ENCODE assay signal across 22 cellular contexts in the genomic region with DNA sequence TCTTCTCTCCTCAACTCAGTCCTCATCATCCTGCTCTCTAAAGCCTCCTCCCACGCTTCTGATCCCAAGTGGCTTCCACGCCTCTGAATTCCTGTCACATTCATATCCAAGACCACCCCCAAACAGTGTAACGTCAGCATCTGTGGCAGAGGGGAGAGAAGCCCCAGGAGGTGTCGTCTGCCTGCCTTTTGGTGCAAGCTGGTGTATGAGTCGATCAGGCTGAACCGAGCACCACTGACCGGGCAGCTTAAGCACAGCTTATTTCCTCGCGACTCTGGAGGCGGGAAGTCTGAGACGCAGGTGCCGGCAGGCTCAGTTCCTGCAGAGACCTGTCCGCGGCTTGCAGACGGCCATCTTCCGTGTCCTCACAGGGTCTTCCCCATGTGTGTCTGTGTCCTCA.
DNase-seq lines count a peak whose midpoint lies in the region; ATAC-seq and TF ChIP-seq lines count a peak whose summit lies in the region.
"Had no signal": no experiment of that assay in that cellular context is flagged by ENCODE, and none has a peak within 500 bp of the region (broad histone marks: within the 10 kb centered on the region; RNA-seq: fewer than 3 reads in every experiment).

No MANE protein-coding gene starts in this region.

- H3K4me3 Mint-ChIP-seq in T-helper 17 cell (no peak overlapping the region), glutamatergic neuron (ENCODE audit: unreplicated experiment) (peak overlapping the region; percentile 67)
- H3K4me3 Mint-ChIP-seq: activated CD4-positive, alpha-beta T cell treated with anti-CD3 and anti-CD28 coated beads, Interleukin-2, amount 10 ng/mL, durations not matched to agents 24 days and 14 days; activated naive CD8-positive, alpha-beta T cell treated with anti-CD3 and anti-CD28 coated beads, Interleukin-2, amount 10 ng/mL, durations not matched to agents 7 days and 5 days; activated T-helper 17 cell treated with anti-CD3 and anti-CD28 coated beads, Interleukin-2, amount 50 U/mL, for 72 hours; effector memory CD8-positive, alpha-beta T cell; stimulated activated effector memory CD8-positive, alpha-beta T cell treated with anti-CD3 and anti-CD28 coated beads, Interleukin-12 subunit alpha, Interleukin-12 subunit beta, amount 100 ng/mL, for 72 hours had no signal

- no peak for TF ChIP-seq POLR2A in prostate gland (IDR thresholded peaks at IDR 0.05)

- H3K36me3 Mint-ChIP-seq in T-helper 17 cell (ENCODE audit: low read depth) (no peaks in the 10 kb centered on the region), glutamatergic neuron (ENCODE audit: unreplicated experiment) (no peaks in the 10 kb centered on the region)
- H3K36me3 Mint-ChIP-seq: activated naive CD8-positive, alpha-beta T cell treated with anti-CD3 and anti-CD28 coated beads, Interleukin-2, amount 10 ng/mL, durations not matched to agents 7 days and 5 days; naive B cell; stimulated activated effector memory CD8-positive, alpha-beta T cell treated with anti-CD3 and anti-CD28 coated beads, Interleukin-12 subunit alpha, Interleukin-12 subunit beta, amount 100 ng/mL, for 72 hours had no signal

- H3K36me3 ChIP-seq in prostate gland: no peaks in the 10 kb centered on the region
- H3K36me3 ChIP-seq: pancreas had no signal

- H3K27me3 Mint-ChIP-seq in T-helper 17 cell (peaks cover 26% of the 10 kb centered on the region), glutamatergic neuron (ENCODE audit: unreplicated experiment) (peaks cover 9% of the 10 kb centered on the region)
- H3K27me3 Mint-ChIP-seq: activated naive CD8-positive, alpha-beta T cell treated with anti-CD3 and anti-CD28 coated beads, Interleukin-2, amount 10 ng/mL, durations not matched to agents 7 days and 5 days; activated T-helper 17 cell treated with anti-CD3 and anti-CD28 coated beads, Interleukin-2, amount 50 U/mL, for 72 hours had no signal

- H3K27me3 ChIP-seq in prostate gland (replicated peaks; ENCODE audit: insufficient read depth): no peaks in the 10 kb centered on the region
- H3K27me3 ChIP-seq: pancreas had no signal

- H3K4me3 ChIP-seq in prostate gland: no peak overlapping the region
- H3K4me3 ChIP-seq: A549, pancreas had no signal

- H3K9me3 ChIP-seq in T-helper 17 cell (ENCODE audit: control insufficient read depth, low read length, poor library complexity, severe bottlenecking) (no peaks in the 10 kb centered on the region), prostate gland (no peaks in the 10 kb centered on the region)
- H3K9me3 ChIP-seq: A549, pancreas had no signal

- 50% methylated on average over 16 of the region's 16 CpGs for WGBS in prostate gland

- peaks cover 10% of the 10 kb centered on the region for H3K9me3 Mint-ChIP-seq in glutamatergic neuron (ENCODE audit: unreplicated experiment)
- H3K9me3 Mint-ChIP-seq: activated CD4-positive, alpha-beta T cell treated with anti-CD3 and anti-CD28 coated beads, Interleukin-2, amount 10 ng/mL, durations not matched to agents 24 days and 14 days; activated T-helper 17 cell treated with anti-CD3 and anti-CD28 coated beads, Interleukin-2, amount 50 U/mL, for 72 hours; effector memory CD8-positive, alpha-beta T cell; naive B cell; stimulated activated effector memory CD8-positive, alpha-beta T cell treated with anti-CD3 and anti-CD28 coated beads, Interleukin-12 subunit alpha, Interleukin-12 subunit beta, amount 100 ng/mL, for 72 hours had no signal

- H3K27ac ChIP-seq in prostate gland: no peak overlapping the region
- H3K27ac ChIP-seq: A549, C4-2B had no signal

- intact Hi-C loops in prostate gland (cut with DNase I): no loop called here

- H3K4me1 Mint-ChIP-seq in T-helper 17 cell (peaks cover 7% of the 10 kb centered on the region), glutamatergic neuron (ENCODE audit: low read depth, unreplicated experiment) (peaks cover 5% of the 10 kb centered on the region)
- H3K4me1 Mint-ChIP-seq: activated CD4-positive, alpha-beta T cell treated with anti-CD3 and anti-CD28 coated beads, Interleukin-2, amount 10 ng/mL, durations not matched to agents 24 days and 14 days; activated T-helper 17 cell treated with anti-CD3 and anti-CD28 coated beads, Interleukin-2, amount 50 U/mL, for 72 hours had no signal

- DNase-seq in NCI-H82 (lab: John Stamatoyannopoulos, UW) (peak; percentile 85), NCI-H82 treated with DMSO at 0.1 percent for 48 hours (lab: John Stamatoyannopoulos, UW; ENCODE audit: unreplicated experiment) (no peak), T-helper 17 cell (no peak), glutamatergic neuron (peak; percentile 66), prostate gland (ENCODE audit: low spot score) (peak; percentile 22), NCI-H1694 (lab: John Stamatoyannopoulos, UW) (no peak), NOMO-1 treated with DMSO at 0.1 percent for 48 hours (lab: John Stamatoyannopoulos, UW; ENCODE audit: unreplicated experiment) (no peak)
- DNase-seq: activated CD4-positive, alpha-beta T cell treated with anti-CD3 and anti-CD28 coated beads, Interleukin-2, amount 10 ng/mL, durations not matched to agents 24 days and 14 days; activated naive CD8-positive, alpha-beta T cell treated with anti-CD3 and anti-CD28 coated beads, Interleukin-2, amount 10 ng/mL, durations not matched to agents 7 days and 5 days; effector memory CD8-positive, alpha-beta T cell; Kasumi-1; naive B cell; NCI-H1092; NCI-H510A; pancreas; SHP77 treated with DMSO at 0.1 percent for 48 hours; T-helper 1 cell had no signal

- ATAC-seq in T-helper 17 cell: no peak
- no peak for ATAC-seq in GM19397 (IDR thresholded peaks at IDR 0.05; ENCODE audit: unreplicated experiment)
- ATAC-seq: A549; activated T-helper 17 cell treated with anti-CD3 and anti-CD28 coated beads, Interleukin-2, amount 50 U/mL, for 72 hours; effector memory CD8-positive, alpha-beta T cell; pancreas; stimulated activated effector memory CD8-positive, alpha-beta T cell treated with anti-CD3 and anti-CD28 coated beads, Interleukin-12 subunit alpha, Interleukin-12 subunit beta, amount 100 ng/mL, for 72 hours had no signal

- H3K27ac Mint-ChIP-seq in T-helper 17 cell (peak overlapping the region; percentile 85), glutamatergic neuron (ENCODE audit: unreplicated experiment) (peak overlapping the region; percentile 88)
- H3K27ac Mint-ChIP-seq: activated CD4-positive, alpha-beta T cell treated with anti-CD3 and anti-CD28 coated beads, Interleukin-2, amount 10 ng/mL, durations not matched to agents 24 days and 14 days; activated naive CD8-positive, alpha-beta T cell treated with anti-CD3 and anti-CD28 coated beads, Interleukin-2, amount 10 ng/mL, durations not matched to agents 7 days and 5 days; activated T-helper 17 cell treated with anti-CD3 and anti-CD28 coated beads, Interleukin-2, amount 50 U/mL, for 72 hours; effector memory CD8-positive, alpha-beta T cell; stimulated activated effector memory CD8-positive, alpha-beta T cell treated with anti-CD3 and anti-CD28 coated beads, Interleukin-12 subunit alpha, Interleukin-12 subunit beta, amount 100 ng/mL, for 72 hours had no signal

- no peaks in the 10 kb centered on the region for H3K4me1 ChIP-seq in prostate gland (replicated peaks)
- H3K4me1 ChIP-seq: A549 had no signal

- no peak for TF ChIP-seq CTCF in glutamatergic neuron (IDR thresholded peaks at IDR 0.05; ENCODE audit: partially characterized antibody, unreplicated experiment)
- no peak for TF ChIP-seq CTCF in prostate gland (IDR thresholded peaks at IDR 0.05)

Comparison
In these comparisons a context has a peak if more than half of its experiments do, and no peak if none do; other contexts are left out.
1. DNase-seq: peak in NCI-H82 (single experiment), glutamatergic neuron (single experiment) and prostate gland (single experiment); none in NCI-H82 treated with DMSO at 0.1 percent for 48 hours (single experiment), T-helper 17 cell (0 of 3), NCI-H1694 (single experiment) and NOMO-1 treated with DMSO at 0.1 percent for 48 hours (single experiment).